ENCODE assay signal across 1 cellular context in the genomic region with DNA sequence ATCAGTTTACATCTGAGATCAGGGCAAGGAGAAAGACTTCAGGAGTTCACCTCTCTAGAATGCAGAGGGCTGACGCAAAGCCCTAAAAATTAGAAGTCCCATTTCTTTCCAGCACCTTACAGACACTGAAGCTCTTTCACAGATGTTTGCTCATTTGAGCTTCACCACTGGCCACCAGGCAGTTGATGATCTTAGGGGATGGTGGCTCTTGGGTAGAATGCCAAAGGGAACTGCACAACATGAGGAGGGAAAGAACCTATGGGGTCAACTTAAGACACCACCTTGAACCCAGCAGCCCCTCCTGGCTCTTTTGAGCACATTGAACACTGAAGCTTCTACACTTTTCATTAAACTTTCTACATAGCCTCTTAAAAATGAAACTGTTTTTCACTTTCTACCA.
TF ChIP-seq lines count a peak whose summit lies in the region.

No MANE protein-coding gene starts in this region.

TF ChIP-seq in GM23338, 12 proteins besides CTCF, POLR2A, EP300 and RAD21 (continued from another document):
- TF ChIP-seq, protein P1, sequence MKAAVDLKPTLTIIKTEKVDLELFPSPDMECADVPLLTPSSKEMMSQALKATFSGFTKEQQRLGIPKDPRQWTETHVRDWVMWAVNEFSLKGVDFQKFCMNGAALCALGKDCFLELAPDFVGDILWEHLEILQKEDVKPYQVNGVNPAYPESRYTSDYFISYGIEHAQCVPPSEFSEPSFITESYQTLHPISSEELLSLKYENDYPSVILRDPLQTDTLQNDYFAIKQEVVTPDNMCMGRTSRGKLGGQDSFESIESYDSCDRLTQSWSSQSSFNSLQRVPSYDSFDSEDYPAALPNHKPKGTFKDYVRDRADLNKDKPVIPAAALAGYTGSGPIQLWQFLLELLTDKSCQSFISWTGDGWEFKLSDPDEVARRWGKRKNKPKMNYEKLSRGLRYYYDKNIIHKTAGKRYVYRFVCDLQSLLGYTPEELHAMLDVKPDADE (IDR thresholded peaks at IDR 0.05): no peak
- TF ChIP-seq, protein P2, sequence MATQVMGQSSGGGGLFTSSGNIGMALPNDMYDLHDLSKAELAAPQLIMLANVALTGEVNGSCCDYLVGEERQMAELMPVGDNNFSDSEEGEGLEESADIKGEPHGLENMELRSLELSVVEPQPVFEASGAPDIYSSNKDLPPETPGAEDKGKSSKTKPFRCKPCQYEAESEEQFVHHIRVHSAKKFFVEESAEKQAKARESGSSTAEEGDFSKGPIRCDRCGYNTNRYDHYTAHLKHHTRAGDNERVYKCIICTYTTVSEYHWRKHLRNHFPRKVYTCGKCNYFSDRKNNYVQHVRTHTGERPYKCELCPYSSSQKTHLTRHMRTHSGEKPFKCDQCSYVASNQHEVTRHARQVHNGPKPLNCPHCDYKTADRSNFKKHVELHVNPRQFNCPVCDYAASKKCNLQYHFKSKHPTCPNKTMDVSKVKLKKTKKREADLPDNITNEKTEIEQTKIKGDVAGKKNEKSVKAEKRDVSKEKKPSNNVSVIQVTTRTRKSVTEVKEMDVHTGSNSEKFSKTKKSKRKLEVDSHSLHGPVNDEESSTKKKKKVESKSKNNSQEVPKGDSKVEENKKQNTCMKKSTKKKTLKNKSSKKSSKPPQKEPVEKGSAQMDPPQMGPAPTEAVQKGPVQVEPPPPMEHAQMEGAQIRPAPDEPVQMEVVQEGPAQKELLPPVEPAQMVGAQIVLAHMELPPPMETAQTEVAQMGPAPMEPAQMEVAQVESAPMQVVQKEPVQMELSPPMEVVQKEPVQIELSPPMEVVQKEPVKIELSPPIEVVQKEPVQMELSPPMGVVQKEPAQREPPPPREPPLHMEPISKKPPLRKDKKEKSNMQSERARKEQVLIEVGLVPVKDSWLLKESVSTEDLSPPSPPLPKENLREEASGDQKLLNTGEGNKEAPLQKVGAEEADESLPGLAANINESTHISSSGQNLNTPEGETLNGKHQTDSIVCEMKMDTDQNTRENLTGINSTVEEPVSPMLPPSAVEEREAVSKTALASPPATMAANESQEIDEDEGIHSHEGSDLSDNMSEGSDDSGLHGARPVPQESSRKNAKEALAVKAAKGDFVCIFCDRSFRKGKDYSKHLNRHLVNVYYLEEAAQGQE (IDR thresholded peaks at IDR 0.05; ENCODE audit: unreplicated experiment): no peak
- TF ChIP-seq EZH2 (IDR thresholded peaks at IDR 0.05; ENCODE audit: low read depth, unreplicated experiment) (no peak), CREB1 (CRISPR knock-in tag; IDR thresholded peaks at IDR 0.05; ENCODE audit: low read depth) (no peak), ZNF114 (CRISPR knock-in tag; IDR thresholded peaks at IDR 0.05) (no peak), POLR2AphosphoS5 (IDR thresholded peaks at IDR 0.05; ENCODE audit: low read depth) (no peak), EZH2phosphoT487 (IDR thresholded peaks at IDR 0.05; ENCODE audit: unreplicated experiment) (no peak), JUNB (IDR thresholded peaks at IDR 0.05; ENCODE audit: unreplicated experiment) (no peak), NANOG (IDR thresholded peaks at IDR 0.05; ENCODE audit: borderline replicate concordance) (no peak), ZNF331 (CRISPR knock-in tag; IDR thresholded peaks at IDR 0.05; ENCODE audit: low read depth) (no peak)
TF ChIP-seq in GM23338: peak in this region for 0.
